In genomic region chr6:90456001-90456400, GRCh38 we compare ENCODE assay signal across 27 cellular contexts.
A peak's percentile ranks its signal among the peaks of the same experiment; 100 is the strongest.
DNase-seq lines count a peak whose midpoint lies in the region; ATAC-seq, FAIRE-seq and TF ChIP-seq lines count a peak whose summit lies in the region.
"Had no signal": no experiment of that assay in that cellular context is flagged by ENCODE, and none has a peak within 500 bp of the region (broad histone marks: within the 10 kb centered on the region; RNA-seq: fewer than 3 reads in every experiment).

No MANE protein-coding gene starts in this region.

- CTCF ChIA-PET in HEK293 (lab: Yijun Ruan, JAX) (interaction anchor here (1.4 to 3.2 kb wide), 2 partner anchors 22 to 63 kb away, joined by 8 to 23 read pairs; no protein-coding TSS in a partner anchor), K562 (lab: Yijun Ruan, JAX; ENCODE audit: low intra/inter-chr PET ratio) (no interaction called here)

- H3K36me3 ChIP-seq in HEK293 (ENCODE audit: control insufficient read depth in 2 of 2, insufficient read depth in 1 of 2, low read length in 2 of 2), result no peaks in the 10 kb centered on the region
- H3K36me3 ChIP-seq in K562 (ENCODE audit: control insufficient read depth, insufficient read depth, low read length), result no peaks in the 10 kb centered on the region
- H3K36me3 ChIP-seq: BE2C; BLaER1 treated with 17β-estradiol and CSF1 and Interleukin-3, amounts not matched to agents 10 nM and 100 nM had no signal

- H3K79me2 ChIP-seq in K562 (ENCODE audit: control insufficient read depth, insufficient read depth, low read length), result no peaks in the 10 kb centered on the region

- no peak overlapping the region for H3K9ac ChIP-seq in K562 (ENCODE audit: insufficient read depth in 1 of 2, low read depth in 2 of 2, low read length in 2 of 2)
- H3K9ac ChIP-seq: BLaER1 treated with 17β-estradiol and CSF1 and Interleukin-3, amounts not matched to agents 10 nM and 100 nM; GM23248 had no signal

- peak overlapping the region; percentile 96 for H3K27ac Mint-ChIP-seq in T-helper 2 cell treated with Interferon-gamma antibody and Interleukin-4, amounts not matched to agents 5 μg/mL and 100 μg/mL, for 36 hours
- peak overlapping the region; percentile 29 for H3K27ac Mint-ChIP-seq in activated T-cell treated with anti-CD3 and anti-CD28 coated beads, Interleukin-2, amount 50 U/mL, for 72 hours
- H3K27ac Mint-ChIP-seq: CD14-positive monocyte; CD4-positive, alpha-beta T cell had no signal

- no peak for TF ChIP-seq RAD21 in K562 (CRISPR knock-in tag; conservative IDR thresholded peaks at IDR 0.05 in 1 of 2, IDR thresholded peaks at IDR 0.05 in 1 of 2)

- no peaks in the 10 kb centered on the region for H4K20me1 ChIP-seq in K562 (replicated peaks; ENCODE audit: control insufficient read depth, insufficient read depth, low read length)
- H4K20me1 ChIP-seq: BLaER1 treated with 17β-estradiol and CSF1 and Interleukin-3, amounts not matched to agents 10 nM and 100 nM had no signal

- no peak for ATAC-seq in activated T-cell treated with anti-CD3 and anti-CD28 coated beads, Interleukin-2, amount 50 U/mL, for 72 hours (replicated peaks in 1 of 2)
- ATAC-seq in activated T-cell treated with anti-CD3 and anti-CD28 coated beads, Interleukin-2, amount 50 U/mL, for 4 hours, result no peak
- no peak for ATAC-seq in K562
- ATAC-seq: A549, GM12878 had no signal

- H2AFZ ChIP-seq in K562 (ENCODE audit: low read depth, low read length), result no peak overlapping the region
- H2AFZ ChIP-seq: GM23248 had no signal

- H3K27me3 ChIP-seq in K562 (ENCODE audit: control insufficient read depth in 2 of 2, insufficient read depth in 2 of 2, low read length in 2 of 2), result no peaks in the 10 kb centered on the region
- H3K27me3 ChIP-seq: BE2C; BLaER1 treated with 17β-estradiol and CSF1 and Interleukin-3, amounts not matched to agents 10 nM and 100 nM had no signal

- H3K4me1 ChIP-seq in HEK293 (ENCODE audit: control insufficient read depth, insufficient read depth, low read length) (no peaks in the 10 kb centered on the region), K562 (replicated peaks in 1 of 2; ENCODE audit: control insufficient read depth in 2 of 2, insufficient read depth in 2 of 2, low read length in 2 of 2) (peaks cover 18 to 46% of the 10 kb centered on the region in 2 experiments)
- H3K4me1 ChIP-seq: A549, BE2C had no signal

- in situ Hi-C loops in K562 (cut with MboI), result no loop called here

- no peaks in the 10 kb centered on the region for H3K9me3 ChIP-seq in HEK293 (ENCODE audit: control insufficient read depth, insufficient read depth, low read depth, low read length)
- H3K9me3 ChIP-seq in K562 (replicated peaks; ENCODE audit: control insufficient read depth, insufficient read depth, low read depth, low read length), result no peaks in the 10 kb centered on the region
- H3K9me3 ChIP-seq: A549, BE2C had no signal

- no peak for TF ChIP-seq EP300 in K562 (IDR thresholded peaks at IDR 0.05; ENCODE audit: low read length)

- no peak for DNase-seq in T-helper 2 cell treated with Interferon-gamma antibody and Interleukin-4, amounts not matched to agents 5 μg/mL and 100 μg/mL, for 36 hours (ENCODE audit: low spot score)
- no peak for DNase-seq in T-helper 2 cell
- no peak for DNase-seq in activated T-cell treated with anti-CD3 and anti-CD28 coated beads, Interleukin-2, amount 50 U/mL, for 72 hours
- no peak for DNase-seq in activated T-cell treated with anti-CD3 and anti-CD28 coated beads, Interleukin-2, amount 50 U/mL, for 4 hours
- DNase-seq in K562 (ENCODE audit: extremely low read depth in 1 of 4, low spot score in 3 of 4), result no peak
- no peak for DNase-seq in NCI-H2196 (lab: John Stamatoyannopoulos, UW; ENCODE audit: unreplicated experiment)
- DNase-seq: 8988T; ACHN; AML-193; BE2C; CD4-positive, alpha-beta T cell; CD8-positive, alpha-beta memory T cell; DMS 273 treated with DMSO at 0.1 percent for 48 hours; DMS79; EL; GDM1; GM23248; H7; HCEC 1CT had no signal

- intact Hi-C loops in K562 (cut with micrococcal nuclease), result no loop called here

- H3K4me3 Mint-ChIP-seq in T-helper 2 cell treated with Interferon-gamma antibody and Interleukin-4, amounts not matched to agents 5 μg/mL and 100 μg/mL, for 36 hours, result no peak overlapping the region
- H3K4me3 Mint-ChIP-seq in activated T-cell treated with anti-CD3 and anti-CD28 coated beads, Interleukin-2, amount 50 U/mL, for 72 hours, result no peak overlapping the region
- H3K4me3 Mint-ChIP-seq in activated T-cell treated with anti-CD3 and anti-CD28 coated beads, Interleukin-2, amount 50 U/mL, for 4 hours, result no peak overlapping the region
- H3K4me3 Mint-ChIP-seq: CD14-positive monocyte; CD4-positive, alpha-beta T cell; CD8-positive, alpha-beta memory T cell had no signal

- POLR2A ChIA-PET in HEK293 (lab: Yijun Ruan, JAX), result no interaction called here
- POLR2A ChIA-PET in K562 (lab: Yijun Ruan, JAX), result interaction anchor here (1.1 to 2.8 kb wide), 5 partner anchors 10 to 168 kb away, joined by 3 to 13 read pairs (median 4); no protein-coding TSS in a partner anchor

- no peak for FAIRE-seq in K562 (lab: Jason Lieb, UNC)
- FAIRE-seq: A549, D721Med, GM12878, GM19239, H1 had no signal

- TF ChIP-seq POLR2A in K562 (conservative IDR thresholded peaks at IDR 0.05), result no peak

- no peaks in the 10 kb centered on the region for H3K9me1 ChIP-seq in K562 (ENCODE audit: control insufficient read depth, insufficient read depth, low read length)

- H3K27ac ChIP-seq in HEK293 (ENCODE audit: extremely low read depth, low read depth, low read length) (no peak overlapping the region), K562 (ENCODE audit: extremely low read depth, low read depth, low read length) (no peak overlapping the region)
- H3K27ac ChIP-seq: A549; BLaER1 treated with 17β-estradiol and CSF1 and Interleukin-3, amounts not matched to agents 10 nM and 100 nM; GM23248 had no signal

- no peak overlapping the region for H3K4me2 ChIP-seq in K562 (ENCODE audit: insufficient read depth, low read length)
- H3K4me2 ChIP-seq: A549; BLaER1 treated with 17β-estradiol and CSF1 and Interleukin-3, amounts not matched to agents 10 nM and 100 nM had no signal

- H3K9me3 Mint-ChIP-seq in T-helper 2 cell treated with Interferon-gamma antibody and Interleukin-4, amounts not matched to agents 5 μg/mL and 100 μg/mL, for 36 hours, result peaks cover 4% of the 10 kb centered on the region
- peaks cover 3 to 6% of the 10 kb centered on the region in 2 donors for H3K9me3 Mint-ChIP-seq in activated T-cell treated with anti-CD3 and anti-CD28 coated beads, Interleukin-2, amount 50 U/mL, for 72 hours
- H3K9me3 Mint-ChIP-seq in activated T-cell treated with anti-CD3 and anti-CD28 coated beads, Interleukin-2, amount 50 U/mL, for 4 hours, result no peaks in the 10 kb centered on the region
- H3K9me3 Mint-ChIP-seq: CD4-positive, alpha-beta T cell; CD8-positive, alpha-beta memory T cell had no signal

- H3K4me3 ChIP-seq in HEK293 (ENCODE audit: low read depth, low read length) (no peak overlapping the region), K562 (no peak overlapping the region)
- H3K4me3 ChIP-seq: A549; BLaER1 treated with 17β-estradiol and CSF1 and Interleukin-3, amounts not matched to agents 10 nM and 100 nM; GM12878; GM23248 had no signal

- TF ChIP-seq CTCF in HEK293 (tag by site-specific recombination; IDR thresholded peaks at IDR 0.05) (no peak), K562 (IDR thresholded peaks at IDR 0.05 in 2 of 3, conservative IDR thresholded peaks at IDR 0.05 in 1 of 3; ENCODE audit: insufficient read depth in 2 of 3, low read depth in 1 of 3, low read length in 3 of 3) (no peak)

- no TSS peak for BruUV-seq in K562 (replicated peaks; lab: Mats Ljungman, UMichigan)

- WGBS in K562 (ENCODE audit: insufficient coverage, low coverage, missing lambda C conversion rate), result 44% methylated on average over 3 of the region's 3 CpGs

- H3K36me3 Mint-ChIP-seq in T-helper 2 cell treated with Interferon-gamma antibody and Interleukin-4, amounts not matched to agents 5 μg/mL and 100 μg/mL, for 36 hours (ENCODE audit: low read depth), result peaks cover 6% of the 10 kb centered on the region
- peaks cover 12 to 18% of the 10 kb centered on the region in 2 donors for H3K36me3 Mint-ChIP-seq in activated T-cell treated with anti-CD3 and anti-CD28 coated beads, Interleukin-2, amount 50 U/mL, for 72 hours (ENCODE audit: insufficient read depth in 2 of 2)
- no peaks in the 10 kb centered on the region for H3K36me3 Mint-ChIP-seq in activated T-cell treated with anti-CD3 and anti-CD28 coated beads, Interleukin-2, amount 50 U/mL, for 4 hours (ENCODE audit: insufficient read depth)
- H3K36me3 Mint-ChIP-seq: CD14-positive monocyte; CD8-positive, alpha-beta memory T cell had no signal

- H3K27me3 Mint-ChIP-seq in T-helper 2 cell treated with Interferon-gamma antibody and Interleukin-4, amounts not matched to agents 5 μg/mL and 100 μg/mL, for 36 hours (ENCODE audit: low read depth), result no peaks in the 10 kb centered on the region
- H3K27me3 Mint-ChIP-seq in activated T-cell treated with anti-CD3 and anti-CD28 coated beads, Interleukin-2, amount 50 U/mL, for 72 hours (ENCODE audit: low read depth), result no peaks in the 10 kb centered on the region
- H3K27me3 Mint-ChIP-seq in activated T-cell treated with anti-CD3 and anti-CD28 coated beads, Interleukin-2, amount 50 U/mL, for 4 hours (ENCODE audit: low read depth), result no peaks in the 10 kb centered on the region
- H3K27me3 Mint-ChIP-seq: CD4-positive, alpha-beta T cell; CD8-positive, alpha-beta memory T cell had no signal

- H3K4me1 Mint-ChIP-seq in T-helper 2 cell treated with Interferon-gamma antibody and Interleukin-4, amounts not matched to agents 5 μg/mL and 100 μg/mL, for 36 hours (ENCODE audit: low read depth), result peaks cover 54% of the 10 kb centered on the region
- peaks cover under 1% of the 10 kb centered on the region for H3K4me1 Mint-ChIP-seq in activated T-cell treated with anti-CD3 and anti-CD28 coated beads, Interleukin-2, amount 50 U/mL, for 72 hours (ENCODE audit: low read depth)
- H3K4me1 Mint-ChIP-seq in activated T-cell treated with anti-CD3 and anti-CD28 coated beads, Interleukin-2, amount 50 U/mL, for 4 hours (ENCODE audit: low read depth), result peaks cover 51% of the 10 kb centered on the region
- H3K4me1 Mint-ChIP-seq: CD14-positive monocyte had no signal

TF ChIP-seq in HEK293, 187 proteins besides CTCF, POLR2A, EP300 and RAD21:
- TF ChIP-seq ZNF157 (tag by site-specific recombination; IDR thresholded peaks at IDR 0.05) (peak; percentile 78), ZBTB8A (tag by site-specific recombination; IDR thresholded peaks at IDR 0.05) (no peak), ZNF169 (tag by site-specific recombination; IDR thresholded peaks at IDR 0.05) (no peak)

TF ChIP-seq in K562, 482 proteins besides CTCF, POLR2A, EP300 and RAD21 (continues in another document):
- TF ChIP-seq ARHGAP35 (IDR thresholded peaks at IDR 0.05; ENCODE audit: partially characterized antibody) (no peak), KDM1A (IDR thresholded peaks at IDR 0.05) (no peak)
